In genomic region chr1:46205141-46205540, GRCh38 we compare ENCODE assay signal across 1 cellular context.
TF ChIP-seq lines count a peak whose summit lies in the region.

No MANE protein-coding gene starts in this region.

TF ChIP-seq in WTC11, 78 proteins besides CTCF, POLR2A, EP300 and RAD21 (continued from another document):
- TF ChIP-seq, protein P1, sequence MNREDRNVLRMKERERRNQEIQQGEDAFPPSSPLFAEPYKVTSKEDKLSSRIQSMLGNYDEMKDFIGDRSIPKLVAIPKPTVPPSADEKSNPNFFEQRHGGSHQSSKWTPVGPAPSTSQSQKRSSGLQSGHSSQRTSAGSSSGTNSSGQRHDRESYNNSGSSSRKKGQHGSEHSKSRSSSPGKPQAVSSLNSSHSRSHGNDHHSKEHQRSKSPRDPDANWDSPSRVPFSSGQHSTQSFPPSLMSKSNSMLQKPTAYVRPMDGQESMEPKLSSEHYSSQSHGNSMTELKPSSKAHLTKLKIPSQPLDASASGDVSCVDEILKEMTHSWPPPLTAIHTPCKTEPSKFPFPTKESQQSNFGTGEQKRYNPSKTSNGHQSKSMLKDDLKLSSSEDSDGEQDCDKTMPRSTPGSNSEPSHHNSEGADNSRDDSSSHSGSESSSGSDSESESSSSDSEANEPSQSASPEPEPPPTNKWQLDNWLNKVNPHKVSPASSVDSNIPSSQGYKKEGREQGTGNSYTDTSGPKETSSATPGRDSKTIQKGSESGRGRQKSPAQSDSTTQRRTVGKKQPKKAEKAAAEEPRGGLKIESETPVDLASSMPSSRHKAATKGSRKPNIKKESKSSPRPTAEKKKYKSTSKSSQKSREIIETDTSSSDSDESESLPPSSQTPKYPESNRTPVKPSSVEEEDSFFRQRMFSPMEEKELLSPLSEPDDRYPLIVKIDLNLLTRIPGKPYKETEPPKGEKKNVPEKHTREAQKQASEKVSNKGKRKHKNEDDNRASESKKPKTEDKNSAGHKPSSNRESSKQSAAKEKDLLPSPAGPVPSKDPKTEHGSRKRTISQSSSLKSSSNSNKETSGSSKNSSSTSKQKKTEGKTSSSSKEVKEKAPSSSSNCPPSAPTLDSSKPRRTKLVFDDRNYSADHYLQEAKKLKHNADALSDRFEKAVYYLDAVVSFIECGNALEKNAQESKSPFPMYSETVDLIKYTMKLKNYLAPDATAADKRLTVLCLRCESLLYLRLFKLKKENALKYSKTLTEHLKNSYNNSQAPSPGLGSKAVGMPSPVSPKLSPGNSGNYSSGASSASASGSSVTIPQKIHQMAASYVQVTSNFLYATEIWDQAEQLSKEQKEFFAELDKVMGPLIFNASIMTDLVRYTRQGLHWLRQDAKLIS (CRISPR knock-in tag; IDR thresholded peaks at IDR 0.05; ENCODE audit: borderline replicate concordance): no peak
- TF ChIP-seq ATF6 (CRISPR knock-in tag; IDR thresholded peaks at IDR 0.05) (no peak), ZNF219 (CRISPR knock-in tag; IDR thresholded peaks at IDR 0.05; ENCODE audit: borderline replicate concordance) (no peak), NR2C2 (CRISPR knock-in tag; IDR thresholded peaks at IDR 0.05) (no peak), ERG (CRISPR knock-in tag; IDR thresholded peaks at IDR 0.05) (no peak), MYBL2 (CRISPR knock-in tag; IDR thresholded peaks at IDR 0.05) (no peak), TEAD1 (CRISPR knock-in tag; IDR thresholded peaks at IDR 0.05) (no peak), TEAD4 (CRISPR knock-in tag; IDR thresholded peaks at IDR 0.05) (no peak), CREB1 (CRISPR knock-in tag; IDR thresholded peaks at IDR 0.05) (no peak), SMAD4 (CRISPR knock-in tag; IDR thresholded peaks at IDR 0.05) (no peak), SOX15 (CRISPR knock-in tag; IDR thresholded peaks at IDR 0.05) (no peak), ZNF416 (CRISPR knock-in tag; IDR thresholded peaks at IDR 0.05) (no peak), PREB (CRISPR knock-in tag; IDR thresholded peaks at IDR 0.05; ENCODE audit: borderline replicate concordance) (no peak), GRHL2 (CRISPR knock-in tag; IDR thresholded peaks at IDR 0.05; ENCODE audit: insufficient replicate concordance, severe bottlenecking) (no peak), CBFB (CRISPR knock-in tag; IDR thresholded peaks at IDR 0.05; ENCODE audit: low read depth) (no peak), FOXP1 (CRISPR knock-in tag; IDR thresholded peaks at IDR 0.05; ENCODE audit: borderline replicate concordance) (no peak)
- TF ChIP-seq, protein P2, sequence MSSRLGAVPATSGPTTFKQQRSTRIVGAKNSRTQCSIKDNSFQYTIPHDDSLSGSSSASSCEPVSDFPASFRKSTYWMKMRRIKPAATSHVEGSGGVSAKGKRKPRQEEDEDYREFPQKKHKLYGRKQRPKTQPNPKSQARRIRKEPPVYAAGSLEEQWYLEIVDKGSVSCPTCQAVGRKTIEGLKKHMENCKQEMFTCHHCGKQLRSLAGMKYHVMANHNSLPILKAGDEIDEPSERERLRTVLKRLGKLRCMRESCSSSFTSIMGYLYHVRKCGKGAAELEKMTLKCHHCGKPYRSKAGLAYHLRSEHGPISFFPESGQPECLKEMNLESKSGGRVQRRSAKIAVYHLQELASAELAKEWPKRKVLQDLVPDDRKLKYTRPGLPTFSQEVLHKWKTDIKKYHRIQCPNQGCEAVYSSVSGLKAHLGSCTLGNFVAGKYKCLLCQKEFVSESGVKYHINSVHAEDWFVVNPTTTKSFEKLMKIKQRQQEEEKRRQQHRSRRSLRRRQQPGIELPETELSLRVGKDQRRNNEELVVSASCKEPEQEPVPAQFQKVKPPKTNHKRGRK (CRISPR knock-in tag; IDR thresholded peaks at IDR 0.05; ENCODE audit: borderline replicate concordance): no peak
- TF ChIP-seq, protein P3, sequence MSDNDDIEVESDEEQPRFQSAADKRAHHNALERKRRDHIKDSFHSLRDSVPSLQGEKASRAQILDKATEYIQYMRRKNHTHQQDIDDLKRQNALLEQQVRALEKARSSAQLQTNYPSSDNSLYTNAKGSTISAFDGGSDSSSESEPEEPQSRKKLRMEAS (CRISPR knock-in tag; IDR thresholded peaks at IDR 0.05): no peak
